ENCODE assay signal across 8 cellular contexts in the genomic region with DNA sequence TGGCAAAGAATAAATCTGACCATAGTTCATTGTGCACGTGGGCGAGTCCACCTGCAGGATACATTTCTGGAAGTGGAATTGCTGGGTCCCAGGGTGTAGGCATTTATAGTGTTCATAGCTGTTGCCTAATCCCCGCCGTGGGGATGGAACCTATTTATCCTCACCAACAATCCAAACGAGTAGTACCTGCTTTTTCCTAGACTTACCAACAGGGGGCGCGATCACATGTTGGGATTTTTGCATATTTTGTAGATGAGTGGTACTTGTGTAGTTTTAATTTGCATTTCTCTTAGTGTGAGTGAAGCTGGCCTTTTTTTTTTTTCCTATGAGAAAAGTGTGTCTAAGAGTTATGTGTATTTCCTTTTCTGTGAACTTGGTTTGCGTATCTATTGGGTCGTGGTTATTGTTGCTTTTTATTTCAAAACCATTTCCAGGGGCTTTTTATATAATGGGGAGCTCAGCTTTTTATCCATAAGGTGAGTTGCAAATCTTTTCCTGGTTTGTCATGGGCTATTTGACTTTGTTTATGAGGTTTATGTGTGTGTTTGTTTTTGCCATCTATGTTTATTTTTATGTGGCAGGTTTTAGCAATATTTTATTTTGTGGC.
A peak's percentile ranks its signal among the peaks of the same experiment; 100 is the strongest.
DNase-seq lines count a peak whose midpoint lies in the region; ATAC-seq and TF ChIP-seq lines count a peak whose summit lies in the region.

No MANE protein-coding gene starts in this region.

- no peaks in the 10 kb centered on the region for H3F3A ChIP-seq in OCI-LY1 (ENCODE audit: insufficient read depth, low read length)

- POLR2A ChIA-PET in HEK293 (lab: Yijun Ruan, JAX): interaction anchor here (0.6 to 0.8 kb wide), 2 partner anchors 67 to 267 kb away, joined by 3 to 7 read pairs; a partner anchor contains a TSS
- POLR2A ChIA-PET in naive thymus-derived CD8-positive, alpha-beta T cell (lab: Charles Lee): interaction anchor here (0.7 kb wide), 2 partner anchors 69 to 79 kb away, joined by 3 read pairs; no protein-coding TSS in a partner anchor

- H3K9me3 ChIP-seq in BE2C (no peaks in the 10 kb centered on the region), HEK293 (ENCODE audit: control insufficient read depth, insufficient read depth, low read depth, low read length) (no peaks in the 10 kb centered on the region), OCI-LY1 (ENCODE audit: low read length) (no peaks in the 10 kb centered on the region)

- no peaks in the 10 kb centered on the region for H3K36me3 Mint-ChIP-seq in naive thymus-derived CD8-positive, alpha-beta T cell

- H2AFZ ChIP-seq in OCI-LY1 (ENCODE audit: low read length): no peak overlapping the region

- no peaks in the 10 kb centered on the region for H3K9me2 ChIP-seq in OCI-LY1 (ENCODE audit: low read depth, low read length)

- peak; percentile 56 for DNase-seq in BE2C
- DNase-seq in activated CD8-positive, alpha-beta memory T cell treated with anti-CD3 and anti-CD28 coated beads, Interleukin-2, amount 50 U/mL, for 48 hours: peak; percentile 79
- DNase-seq in epithelial cell of esophagus (ENCODE audit: low read depth): peak; percentile 87
- DNase-seq in naive thymus-derived CD8-positive, alpha-beta T cell: peak; percentile 41 to 81 (median 65)
- DNase-seq in stimulated activated naive CD4-positive, alpha-beta T cell (lab: John Stamatoyannopoulos, UW): peak; percentile 25 to 79 (median 52)

- H3K4me1 Mint-ChIP-seq in naive thymus-derived CD8-positive, alpha-beta T cell: peaks cover 9 to 19% (median 12%) of the 10 kb centered on the region in 4 donors

- no peak overlapping the region for H3K4me3 Mint-ChIP-seq in naive thymus-derived CD8-positive, alpha-beta T cell

- no peaks in the 10 kb centered on the region for H4K20me1 ChIP-seq in OCI-LY1 (ENCODE audit: insufficient read depth, low read length)

- TF ChIP-seq CTCF in BE2C (IDR thresholded peaks at IDR 0.05; ENCODE audit: low read depth, low read length) (peak; percentile 89), HEK293 (tag by site-specific recombination; IDR thresholded peaks at IDR 0.05) (no peak), OCI-LY1 (IDR thresholded peaks at IDR 0.05; ENCODE audit: low read length) (peak; percentile 74), epithelial cell of esophagus (IDR thresholded peaks at IDR 0.05; ENCODE audit: insufficient read depth, low read depth, low read length, missing control alignments) (peak; percentile 75)

- H3K27me3 Mint-ChIP-seq in naive thymus-derived CD8-positive, alpha-beta T cell: peaks cover 0 to 10% (median 0%) of the 10 kb centered on the region in 5 donors

- H3K9ac ChIP-seq in OCI-LY1 (ENCODE audit: low read length): no peak overlapping the region

- no peaks in the 10 kb centered on the region for H3K36me3 ChIP-seq in BE2C
- no peaks in the 10 kb centered on the region for H3K36me3 ChIP-seq in HEK293 (ENCODE audit: control insufficient read depth in 2 of 2, insufficient read depth in 1 of 2, low read length in 2 of 2)
- no peaks in the 10 kb centered on the region for H3K36me3 ChIP-seq in OCI-LY1 (ENCODE audit: insufficient read depth, low read length)

- no peaks in the 10 kb centered on the region for H3K79me2 ChIP-seq in OCI-LY1 (ENCODE audit: insufficient read depth, low read length)

- H3K27ac Mint-ChIP-seq in naive thymus-derived CD8-positive, alpha-beta T cell: no peak overlapping the region

- H3K4me1 ChIP-seq in BE2C (peaks cover 8% of the 10 kb centered on the region), HEK293 (ENCODE audit: control insufficient read depth, insufficient read depth, low read length) (no peaks in the 10 kb centered on the region), OCI-LY1 (ENCODE audit: insufficient read depth, low read length, severe bottlenecking) (no peaks in the 10 kb centered on the region)

- no peaks in the 10 kb centered on the region for H3K27me3 ChIP-seq in BE2C
- H3K27me3 ChIP-seq in OCI-LY1 (ENCODE audit: insufficient read depth, low read length): no peaks in the 10 kb centered on the region; the same call in 1 of the 2 replicates

- ATAC-seq in naive thymus-derived CD8-positive, alpha-beta T cell: peak; percentile 68 to 70
- no peak for ATAC-seq in GM18517 (IDR thresholded peaks at IDR 0.05; ENCODE audit: unreplicated experiment)

- H3K27ac ChIP-seq in HEK293 (ENCODE audit: extremely low read depth, low read depth, low read length): no peak overlapping the region
- H3K27ac ChIP-seq in OCI-LY1 (ENCODE audit: low read depth, low read length, poor library complexity, severe bottlenecking): no peak overlapping the region

- H3K4me3 ChIP-seq in BE2C (ENCODE audit: low read depth, low read length) (no peak overlapping the region), HEK293 (ENCODE audit: low read depth, low read length) (no peak overlapping the region), OCI-LY1 (ENCODE audit: low read depth, low read length, poor library complexity, severe bottlenecking) (no peak overlapping the region), epithelial cell of esophagus (ENCODE audit: low read length) (no peak overlapping the region)

- H3K9me3 Mint-ChIP-seq in naive thymus-derived CD8-positive, alpha-beta T cell: no peaks in the 10 kb centered on the region

- CTCF ChIA-PET in HEK293 (lab: Yijun Ruan, JAX): interaction anchor here (0.6 to 2.6 kb wide), 43 partner anchors 9 to 1035 kb away, joined by 3 to 19 read pairs (median 4); no protein-coding TSS in a partner anchor

- no peak overlapping the region for H3K4me2 ChIP-seq in OCI-LY1 (ENCODE audit: low read length)

TF ChIP-seq in HEK293, 187 proteins besides CTCF, POLR2A, EP300 and RAD21:
- TF ChIP-seq, protein P1, sequence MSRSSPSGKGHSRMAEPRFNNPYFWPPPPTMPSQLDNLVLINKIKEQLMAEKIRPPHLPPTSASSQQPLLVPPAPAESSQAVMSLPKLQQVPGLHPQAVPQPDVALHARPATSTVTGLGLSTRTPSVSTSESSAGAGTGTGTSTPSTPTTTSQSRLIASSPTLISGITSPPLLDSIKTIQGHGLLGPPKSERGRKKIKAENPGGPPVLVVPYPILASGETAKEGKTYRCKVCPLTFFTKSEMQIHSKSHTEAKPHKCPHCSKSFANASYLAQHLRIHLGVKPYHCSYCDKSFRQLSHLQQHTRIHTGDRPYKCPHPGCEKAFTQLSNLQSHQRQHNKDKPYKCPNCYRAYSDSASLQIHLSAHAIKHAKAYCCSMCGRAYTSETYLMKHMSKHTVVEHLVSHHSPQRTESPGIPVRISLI (tag by site-specific recombination; IDR thresholded peaks at IDR 0.05): no peak
- no peak for TF ChIP-seq MEIS1 (CRISPR knock-in tag; IDR thresholded peaks at IDR 0.05; ENCODE audit: borderline replicate concordance)
- TF ChIP-seq PRDM1 (tag by site-specific recombination; IDR thresholded peaks at IDR 0.05): 0 out of 2 replicates have a peak, but pooled peaks have one; percentile 46
- TF ChIP-seq, protein P2, sequence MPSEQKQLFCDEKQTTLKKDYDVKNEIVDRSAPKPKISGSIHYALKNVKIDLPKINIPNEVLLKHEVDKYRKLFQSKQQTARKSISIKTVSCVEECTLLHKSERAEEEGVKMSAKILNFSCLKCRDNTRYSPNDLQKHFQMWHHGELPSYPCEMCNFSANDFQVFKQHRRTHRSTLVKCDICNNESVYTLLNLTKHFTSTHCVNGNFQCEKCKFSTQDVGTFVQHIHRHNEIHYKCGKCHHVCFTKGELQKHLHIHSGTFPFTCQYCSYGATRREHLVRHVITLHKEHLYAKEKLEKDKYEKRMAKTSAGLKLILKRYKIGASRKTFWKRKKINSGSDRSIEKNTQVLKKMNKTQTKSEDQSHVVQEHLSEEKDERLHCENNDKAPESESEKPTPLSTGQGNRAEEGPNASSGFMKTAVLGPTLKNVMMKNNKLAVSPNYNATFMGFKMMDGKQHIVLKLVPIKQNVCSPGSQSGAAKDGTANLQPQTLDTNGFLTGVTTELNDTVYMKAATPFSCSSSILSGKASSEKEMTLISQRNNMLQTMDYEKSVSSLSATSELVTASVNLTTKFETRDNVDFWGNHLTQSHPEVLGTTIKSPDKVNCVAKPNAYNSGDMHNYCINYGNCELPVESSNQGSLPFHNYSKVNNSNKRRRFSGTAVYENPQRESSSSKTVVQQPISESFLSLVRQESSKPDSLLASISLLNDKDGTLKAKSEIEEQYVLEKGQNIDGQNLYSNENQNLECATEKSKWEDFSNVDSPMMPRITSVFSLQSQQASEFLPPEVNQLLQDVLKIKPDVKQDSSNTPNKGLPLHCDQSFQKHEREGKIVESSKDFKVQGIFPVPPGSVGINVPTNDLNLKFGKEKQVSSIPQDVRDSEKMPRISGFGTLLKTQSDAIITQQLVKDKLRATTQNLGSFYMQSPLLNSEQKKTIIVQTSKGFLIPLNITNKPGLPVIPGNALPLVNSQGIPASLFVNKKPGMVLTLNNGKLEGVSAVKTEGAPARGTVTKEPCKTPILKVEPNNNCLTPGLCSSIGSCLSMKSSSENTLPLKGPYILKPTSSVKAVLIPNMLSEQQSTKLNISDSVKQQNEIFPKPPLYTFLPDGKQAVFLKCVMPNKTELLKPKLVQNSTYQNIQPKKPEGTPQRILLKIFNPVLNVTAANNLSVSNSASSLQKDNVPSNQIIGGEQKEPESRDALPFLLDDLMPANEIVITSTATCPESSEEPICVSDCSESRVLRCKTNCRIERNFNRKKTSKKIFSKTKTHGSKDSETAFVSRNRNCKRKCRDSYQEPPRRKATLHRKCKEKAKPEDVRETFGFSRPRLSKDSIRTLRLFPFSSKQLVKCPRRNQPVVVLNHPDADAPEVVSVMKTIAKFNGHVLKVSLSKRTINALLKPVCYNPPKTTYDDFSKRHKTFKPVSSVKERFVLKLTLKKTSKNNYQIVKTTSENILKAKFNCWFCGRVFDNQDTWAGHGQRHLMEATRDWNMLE (tag by site-specific recombination; conservative IDR thresholded peaks at IDR 0.05; ENCODE audit: low read depth): no peak
- TF ChIP-seq GLIS1 (tag by site-specific recombination; IDR thresholded peaks at IDR 0.05): no peak
- no peak for TF ChIP-seq RBAK (tag by site-specific recombination; IDR thresholded peaks at IDR 0.05)
- no peak for TF ChIP-seq ZBTB20 (tag by site-specific recombination; IDR thresholded peaks at IDR 0.05)
- TF ChIP-seq, protein P3, sequence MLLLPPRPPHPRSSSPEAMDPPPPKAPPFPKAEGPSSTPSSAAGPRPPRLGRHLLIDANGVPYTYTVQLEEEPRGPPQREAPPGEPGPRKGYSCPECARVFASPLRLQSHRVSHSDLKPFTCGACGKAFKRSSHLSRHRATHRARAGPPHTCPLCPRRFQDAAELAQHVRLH (tag by site-specific recombination; IDR thresholded peaks at IDR 0.05): 0 out of 2 replicates have a peak, but pooled peaks have one; percentile 33
- TF ChIP-seq ZNF292 (tag by site-specific recombination; IDR thresholded peaks at IDR 0.05; ENCODE audit: borderline replicate concordance, low read depth): no peak
- peak; percentile 41 for TF ChIP-seq ZNF654 (tag by site-specific recombination; IDR thresholded peaks at IDR 0.05; ENCODE audit: low read depth)
- TF ChIP-seq ZNF2 (tag by site-specific recombination; IDR thresholded peaks at IDR 0.05): peak; percentile 79
